27 cellular contexts compared by ENCODE assay signal in the genomic region with DNA sequence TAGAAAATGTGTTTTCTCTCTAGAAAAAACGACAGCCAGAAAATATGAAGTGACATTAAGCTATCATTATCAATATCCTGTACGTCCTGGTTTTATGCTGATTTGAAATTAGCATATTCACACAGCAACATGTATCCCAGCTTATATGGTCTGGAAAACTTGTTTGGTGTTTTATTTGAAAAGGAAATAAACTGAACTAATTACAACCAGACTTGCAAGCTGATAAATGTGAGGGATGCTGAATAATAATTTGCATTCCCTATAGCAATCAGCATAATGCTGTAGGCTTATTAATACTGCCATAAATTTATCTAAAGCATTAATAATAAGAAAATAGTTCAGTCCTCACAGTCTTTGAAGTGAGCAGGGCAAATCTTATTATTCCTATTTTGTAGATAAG.
A peak's percentile ranks its signal among the peaks of the same experiment; 100 is the strongest.
DNase-seq lines count a peak whose midpoint lies in the region.
"Had no signal": no experiment of that assay in that cellular context is flagged by ENCODE, and none has a peak within 500 bp of the region (broad histone marks: within the 10 kb centered on the region; RNA-seq: fewer than 3 reads in every experiment).

No MANE protein-coding gene starts in this region.

- H3K27ac ChIP-seq in SK-N-MC: peak overlapping the region; percentile 11; the same call in 1 of the 2 replicates
- H3K27ac ChIP-seq: 22Rv1; A549; BLaER1; BLaER1 treated with 17β-estradiol and CSF1 and Interleukin-3, amounts not matched to agents 10 nM and 100 nM; C4-2B had no signal

- H3K4me3 ChIP-seq in SK-N-MC: no peak overlapping the region
- H3K4me3 ChIP-seq: A549; BLaER1; BLaER1 treated with 17β-estradiol and CSF1 and Interleukin-3, amounts not matched to agents 10 nM and 100 nM had no signal

- DNase-seq in SK-N-MC (ENCODE audit: low read depth, low spot score) (peak; percentile 32), AG08395 (ENCODE audit: low spot score) (no peak)
- DNase-seq: 8988T; ACHN; AML-193; BE2C; C1 segment of cervical spinal cord; Caco-2; Calu3; CD4-positive, alpha-beta memory T cell; CD4-positive, alpha-beta T cell; CD4-positive, CD25-positive, alpha-beta regulatory T cell; CD8-positive, alpha-beta memory T cell; CD8-positive, alpha-beta T cell; COR-L47; DMS 273 treated with DMSO at 0.1 percent for 48 hours; DMS153; DMS53; DMS79; DMS79 treated with DMSO at 0.1 percent for 48 hours; DND-41; EL had no signal

- H3K36me3 ChIP-seq in SK-N-MC (ENCODE audit: insufficient read depth, low read length): no peaks in the 10 kb centered on the region

- H3K9me3 ChIP-seq in SK-N-MC (ENCODE audit: low read depth, low read length): no peaks in the 10 kb centered on the region
- H3K9me3 ChIP-seq: A549; BE2C; BLaER1; BLaER1 treated with 17β-estradiol and CSF1 and Interleukin-3, amounts not matched to agents 10 nM and 100 nM; Caco-2 had no signal

- H3K9ac ChIP-seq in SK-N-MC (ENCODE audit: insufficient read length): no peak overlapping the region
- H3K9ac ChIP-seq: BLaER1; BLaER1 treated with 17β-estradiol and CSF1 and Interleukin-3, amounts not matched to agents 10 nM and 100 nM had no signal
